Comparison of ENCODE assay signal across 16 cellular contexts in genomic region chr9:31445357-31445756, GRCh38.
"Had no signal": no experiment of that assay in that cellular context is flagged by ENCODE, and none has a peak within 500 bp of the region (broad histone marks: within the 10 kb centered on the region; RNA-seq: fewer than 3 reads in every experiment).

No MANE protein-coding gene starts in this region.

- H3K27ac ChIP-seq: brain microvascular endothelial cell, lower lobe of right lung had no signal

- H3K4me1 ChIP-seq: lower lobe of right lung had no signal

- H3K9me3 ChIP-seq: lower lobe of right lung, mucosa of descending colon had no signal

- H3K27me3 ChIP-seq: brain microvascular endothelial cell had no signal

- ATAC-seq: left cardiac atrium, lower lobe of right lung, mucosa of descending colon, natural killer cell had no signal

- H3K4me3 ChIP-seq: lower lobe of right lung, mucosa of descending colon had no signal

- DNase-seq: activated CD4-positive, alpha-beta T cell treated with anti-CD3 and anti-CD28 coated beads, Interleukin-2, amount 50 U/mL, for 4 hours; activated CD4-positive, CD25-positive, alpha-beta regulatory T cell treated with anti-CD3 and anti-CD28 coated beads, Interleukin-2, amount 50 U/mL, for 72 hours; activated effector memory CD4-positive, alpha-beta T cell treated with Interleukin-2 at 50 U/mL for 16 hours; activated T-cell treated with anti-CD3 and anti-CD28 coated beads, Interleukin-2, amount 50 U/mL, for 1 hour; brain microvascular endothelial cell; cerebellar nuclear complex; dermis blood vessel endothelial cell; endodermal cell; hypothalamus; left cardiac atrium; lower lobe of right lung; mucosa of descending colon; natural killer cell; nucleus accumbens; stimulated activated CD4-positive, alpha-beta T cell treated with anti-CD3 and anti-CD28 coated beads, Interleukin-4, amount 100 ng/mL, for 24 hours; T-helper 2 cell had no signal

- H3K36me3 ChIP-seq: brain microvascular endothelial cell, lower lobe of right lung had no signal
